ENCODE assay signal across 1 cellular context in genomic region chr19:58578430-58578925, GRCh38.
TF ChIP-seq lines count a peak whose summit lies in the region.

No MANE protein-coding gene starts in this region.

TF ChIP-seq in WTC11, 78 proteins besides CTCF, POLR2A, EP300 and RAD21 (continued from another document):
- TF ChIP-seq ZNF512 (CRISPR knock-in tag; IDR thresholded peaks at IDR 0.05; ENCODE audit: borderline replicate concordance): no peak
- no peak for TF ChIP-seq PRDM15 (CRISPR knock-in tag; IDR thresholded peaks at IDR 0.05)
- no peak for TF ChIP-seq ZNF423 (CRISPR knock-in tag; IDR thresholded peaks at IDR 0.05)
- no peak for TF ChIP-seq ZNF671 (CRISPR knock-in tag; IDR thresholded peaks at IDR 0.05)
- no peak for TF ChIP-seq ZNF121 (CRISPR knock-in tag; IDR thresholded peaks at IDR 0.05)
- no peak for TF ChIP-seq GTF2I (CRISPR knock-in tag; conservative IDR thresholded peaks at IDR 0.05)
- no peak for TF ChIP-seq FOXP4 (CRISPR knock-in tag; IDR thresholded peaks at IDR 0.05)
- TF ChIP-seq JAZF1 (CRISPR knock-in tag; IDR thresholded peaks at IDR 0.05): no peak
- TF ChIP-seq IRF1 (CRISPR knock-in tag; IDR thresholded peaks at IDR 0.05): no peak
- no peak for TF ChIP-seq NFYB (CRISPR knock-in tag; conservative IDR thresholded peaks at IDR 0.05; ENCODE audit: low read depth)
- TF ChIP-seq SP1 (CRISPR knock-in tag; conservative IDR thresholded peaks at IDR 0.05): no peak
- TF ChIP-seq ZNF317 (CRISPR knock-in tag; IDR thresholded peaks at IDR 0.05; ENCODE audit: borderline replicate concordance, low read depth): no peak
- no peak for TF ChIP-seq HMGXB4 (CRISPR knock-in tag; IDR thresholded peaks at IDR 0.05)
